30 cellular contexts compared by ENCODE assay signal in the genomic region with DNA sequence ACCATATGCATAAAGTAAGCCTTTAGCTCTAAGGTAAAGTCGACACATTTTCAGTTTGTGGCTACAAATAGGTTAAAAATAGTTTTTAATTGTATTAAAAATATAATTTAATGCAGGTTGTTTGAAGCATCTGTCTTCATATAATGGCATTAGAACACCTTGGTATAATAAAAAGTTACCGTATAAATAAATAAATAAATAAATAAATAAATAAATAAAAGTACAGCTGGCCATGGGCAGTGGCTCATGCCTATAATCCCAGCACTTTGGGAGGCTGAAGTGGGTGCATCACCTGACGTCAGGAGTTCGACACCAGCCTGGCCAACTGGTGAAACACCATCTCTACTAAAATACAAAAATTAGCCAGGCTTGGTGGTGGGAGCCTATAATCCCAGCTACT. TPM values are rescaled to one million over a fixed set of nuclear protein-coding genes. Genes with fewer than 3 reads are reported as not detected.
DNase-seq lines count a peak whose midpoint lies in the region; ATAC-seq, FAIRE-seq and TF ChIP-seq lines count a peak whose summit lies in the region.
"Had no signal": no experiment of that assay in that cellular context is flagged by ENCODE, and none has a peak within 500 bp of the region (broad histone marks: within the 10 kb centered on the region; RNA-seq: fewer than 3 reads in every experiment).

No MANE protein-coding gene starts in this region.

- TF ChIP-seq POLR2A in A549 (IDR thresholded peaks at IDR 0.05; ENCODE audit: low read length) = no peak

- ATAC-seq in A549 = no peak
- no peak for ATAC-seq in HG03442 (IDR thresholded peaks at IDR 0.05; ENCODE audit: unreplicated experiment)
- ATAC-seq: CD8-positive, alpha-beta T cell had no signal

- 90% methylated on average over 4 of the region's 4 CpGs for WGBS in A549 (ENCODE audit: missing lambda C conversion rate)

- H3K4me3 ChIP-seq in A549 (no peak overlapping the region), HEK293 (ENCODE audit: low read depth, low read length) (no peak overlapping the region)
- H3K4me3 ChIP-seq: BLaER1; BLaER1 treated with 17β-estradiol and CSF1 and Interleukin-3, amounts not matched to agents 10 nM and 100 nM had no signal

- FAIRE-seq in A549 (lab: Jason Lieb, UNC) = no peak
- FAIRE-seq: A204.1, D721Med had no signal

- H3K27ac ChIP-seq in A549 = no peak overlapping the region
- H3K27ac ChIP-seq in HEK293 (ENCODE audit: extremely low read depth, low read depth, low read length) = no peak overlapping the region
- H3K27ac ChIP-seq: 22Rv1; BLaER1; BLaER1 treated with 17β-estradiol and CSF1 and Interleukin-3, amounts not matched to agents 10 nM and 100 nM; C4-2B had no signal

- no peak for TF ChIP-seq EP300 in A549 (IDR thresholded peaks at IDR 0.05)

- no peak for TF ChIP-seq RAD21 in A549 (conservative IDR thresholded peaks at IDR 0.05 in 1 of 2, IDR thresholded peaks at IDR 0.05 in 1 of 2)

- H3K4me2 ChIP-seq in A549 = no peak overlapping the region
- H3K4me2 ChIP-seq: BLaER1; BLaER1 treated with 17β-estradiol and CSF1 and Interleukin-3, amounts not matched to agents 10 nM and 100 nM had no signal

- POLR2A ChIA-PET in A549 (lab: Yijun Ruan, JAX) = no interaction called here
- POLR2A ChIA-PET in HEK293 (lab: Yijun Ruan, JAX) = interaction anchor here (0.8 kb wide), 1 partner anchor 16 kb away, joined by 3 read pairs; a partner anchor contains a TSS

- H3K9me3 ChIP-seq in A549 = no peaks in the 10 kb centered on the region
- H3K9me3 ChIP-seq in HEK293 (ENCODE audit: control insufficient read depth, insufficient read depth, low read depth, low read length) = no peaks in the 10 kb centered on the region
- H3K9me3 ChIP-seq: BE2C; BLaER1; BLaER1 treated with 17β-estradiol and CSF1 and Interleukin-3, amounts not matched to agents 10 nM and 100 nM; Caco-2 had no signal

- H3K4me1 ChIP-seq in A549 (no peaks in the 10 kb centered on the region), HEK293 (ENCODE audit: control insufficient read depth, insufficient read depth, low read length) (no peaks in the 10 kb centered on the region)
- H3K4me1 ChIP-seq: BE2C; BLaER1; BLaER1 treated with 17β-estradiol and CSF1 and Interleukin-3, amounts not matched to agents 10 nM and 100 nM; Caco-2 had no signal

- DNase-seq in A549 (ENCODE audit: low read depth in 1 of 2, low spot score in 1 of 2) (no peak), NCI-H82 (lab: John Stamatoyannopoulos, UW) (no peak)
- DNase-seq: 8988T; ACHN; AML-193; BE2C; C1 segment of cervical spinal cord; Caco-2; Calu3; CD4-positive, alpha-beta memory T cell; CD4-positive, alpha-beta T cell; CD4-positive, CD25-positive, alpha-beta regulatory T cell; CD8-positive, alpha-beta memory T cell; CD8-positive, alpha-beta T cell; COR-L47; DMS 273 treated with DMSO at 0.1 percent for 48 hours; DMS153; DMS53; DMS79; DMS79 treated with DMSO at 0.1 percent for 48 hours; DND-41; EL had no signal

- no peak for TF ChIP-seq CTCF in A549 (IDR thresholded peaks at IDR 0.05)
- no peak for TF ChIP-seq CTCF in HEK293 (tag by site-specific recombination; IDR thresholded peaks at IDR 0.05)

- CTCF ChIA-PET in A549 (lab: Yijun Ruan, JAX) (interaction anchor here (1.2 kb wide), 1 partner anchor 31 kb away, joined by 3 read pairs; no protein-coding TSS in a partner anchor), HEK293 (lab: Yijun Ruan, JAX) (interaction anchor here (0.7 kb wide), 1 partner anchor 1043 kb away, joined by 3 read pairs; no protein-coding TSS in a partner anchor)

- peaks cover 14 to 75% of the 10 kb centered on the region in 2 experiments for H3K36me3 ChIP-seq in HEK293 (ENCODE audit: control insufficient read depth in 2 of 2, insufficient read depth in 1 of 2, low read length in 2 of 2)

TF ChIP-seq in A549, 52 proteins besides CTCF, POLR2A, EP300 and RAD21:
- TF ChIP-seq NR3C1 (IDR thresholded peaks at IDR 0.05) = no peak
- no peak for TF ChIP-seq PHF8 (IDR thresholded peaks at IDR 0.05; ENCODE audit: borderline replicate concordance, low read depth)
- TF ChIP-seq CBX8 (IDR thresholded peaks at IDR 0.05) = no peak
- TF ChIP-seq ZC3H11A (IDR thresholded peaks at IDR 0.05) = peak; percentile 81
- TF ChIP-seq JUN (IDR thresholded peaks at IDR 0.05) = no peak
- TF ChIP-seq HOXB5 (CRISPR knock-in tag; IDR thresholded peaks at IDR 0.05) = no peak

TF ChIP-seq in HEK293, 187 proteins besides CTCF, POLR2A, EP300 and RAD21 (continues in another document):
- TF ChIP-seq ZNF324 (tag by site-specific recombination; IDR thresholded peaks at IDR 0.05) (no peak), ZBTB8A (tag by site-specific recombination; IDR thresholded peaks at IDR 0.05) (0 out of 2 replicates have a peak, but pooled peaks have one; percentile 14), PRDM1 (tag by site-specific recombination; IDR thresholded peaks at IDR 0.05) (no peak), ZNF664 (tag by site-specific recombination; IDR thresholded peaks at IDR 0.05) (0 out of 2 replicates have a peak, but pooled peaks have one; percentile 11), ZNF175 (tag by site-specific recombination; IDR thresholded peaks at IDR 0.05) (no peak), ZNF555 (tag by site-specific recombination; conservative IDR thresholded peaks at IDR 0.05) (peak; percentile 39; the same call in 1 of the 2 replicates), ZNF654 (tag by site-specific recombination; IDR thresholded peaks at IDR 0.05; ENCODE audit: low read depth) (peak; percentile 20), ZNF223 (tag by site-specific recombination; IDR thresholded peaks at IDR 0.05) (no peak), ZNF394 (tag by site-specific recombination; IDR thresholded peaks at IDR 0.05; ENCODE audit: borderline replicate concordance) (peak; percentile 71; the same call in 1 of the 2 replicates)
- TF ChIP-seq, protein P1, sequence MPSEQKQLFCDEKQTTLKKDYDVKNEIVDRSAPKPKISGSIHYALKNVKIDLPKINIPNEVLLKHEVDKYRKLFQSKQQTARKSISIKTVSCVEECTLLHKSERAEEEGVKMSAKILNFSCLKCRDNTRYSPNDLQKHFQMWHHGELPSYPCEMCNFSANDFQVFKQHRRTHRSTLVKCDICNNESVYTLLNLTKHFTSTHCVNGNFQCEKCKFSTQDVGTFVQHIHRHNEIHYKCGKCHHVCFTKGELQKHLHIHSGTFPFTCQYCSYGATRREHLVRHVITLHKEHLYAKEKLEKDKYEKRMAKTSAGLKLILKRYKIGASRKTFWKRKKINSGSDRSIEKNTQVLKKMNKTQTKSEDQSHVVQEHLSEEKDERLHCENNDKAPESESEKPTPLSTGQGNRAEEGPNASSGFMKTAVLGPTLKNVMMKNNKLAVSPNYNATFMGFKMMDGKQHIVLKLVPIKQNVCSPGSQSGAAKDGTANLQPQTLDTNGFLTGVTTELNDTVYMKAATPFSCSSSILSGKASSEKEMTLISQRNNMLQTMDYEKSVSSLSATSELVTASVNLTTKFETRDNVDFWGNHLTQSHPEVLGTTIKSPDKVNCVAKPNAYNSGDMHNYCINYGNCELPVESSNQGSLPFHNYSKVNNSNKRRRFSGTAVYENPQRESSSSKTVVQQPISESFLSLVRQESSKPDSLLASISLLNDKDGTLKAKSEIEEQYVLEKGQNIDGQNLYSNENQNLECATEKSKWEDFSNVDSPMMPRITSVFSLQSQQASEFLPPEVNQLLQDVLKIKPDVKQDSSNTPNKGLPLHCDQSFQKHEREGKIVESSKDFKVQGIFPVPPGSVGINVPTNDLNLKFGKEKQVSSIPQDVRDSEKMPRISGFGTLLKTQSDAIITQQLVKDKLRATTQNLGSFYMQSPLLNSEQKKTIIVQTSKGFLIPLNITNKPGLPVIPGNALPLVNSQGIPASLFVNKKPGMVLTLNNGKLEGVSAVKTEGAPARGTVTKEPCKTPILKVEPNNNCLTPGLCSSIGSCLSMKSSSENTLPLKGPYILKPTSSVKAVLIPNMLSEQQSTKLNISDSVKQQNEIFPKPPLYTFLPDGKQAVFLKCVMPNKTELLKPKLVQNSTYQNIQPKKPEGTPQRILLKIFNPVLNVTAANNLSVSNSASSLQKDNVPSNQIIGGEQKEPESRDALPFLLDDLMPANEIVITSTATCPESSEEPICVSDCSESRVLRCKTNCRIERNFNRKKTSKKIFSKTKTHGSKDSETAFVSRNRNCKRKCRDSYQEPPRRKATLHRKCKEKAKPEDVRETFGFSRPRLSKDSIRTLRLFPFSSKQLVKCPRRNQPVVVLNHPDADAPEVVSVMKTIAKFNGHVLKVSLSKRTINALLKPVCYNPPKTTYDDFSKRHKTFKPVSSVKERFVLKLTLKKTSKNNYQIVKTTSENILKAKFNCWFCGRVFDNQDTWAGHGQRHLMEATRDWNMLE (tag by site-specific recombination; conservative IDR thresholded peaks at IDR 0.05; ENCODE audit: low read depth) = peak; percentile 65; the same call in 1 of the 2 replicates
- TF ChIP-seq, protein P2, sequence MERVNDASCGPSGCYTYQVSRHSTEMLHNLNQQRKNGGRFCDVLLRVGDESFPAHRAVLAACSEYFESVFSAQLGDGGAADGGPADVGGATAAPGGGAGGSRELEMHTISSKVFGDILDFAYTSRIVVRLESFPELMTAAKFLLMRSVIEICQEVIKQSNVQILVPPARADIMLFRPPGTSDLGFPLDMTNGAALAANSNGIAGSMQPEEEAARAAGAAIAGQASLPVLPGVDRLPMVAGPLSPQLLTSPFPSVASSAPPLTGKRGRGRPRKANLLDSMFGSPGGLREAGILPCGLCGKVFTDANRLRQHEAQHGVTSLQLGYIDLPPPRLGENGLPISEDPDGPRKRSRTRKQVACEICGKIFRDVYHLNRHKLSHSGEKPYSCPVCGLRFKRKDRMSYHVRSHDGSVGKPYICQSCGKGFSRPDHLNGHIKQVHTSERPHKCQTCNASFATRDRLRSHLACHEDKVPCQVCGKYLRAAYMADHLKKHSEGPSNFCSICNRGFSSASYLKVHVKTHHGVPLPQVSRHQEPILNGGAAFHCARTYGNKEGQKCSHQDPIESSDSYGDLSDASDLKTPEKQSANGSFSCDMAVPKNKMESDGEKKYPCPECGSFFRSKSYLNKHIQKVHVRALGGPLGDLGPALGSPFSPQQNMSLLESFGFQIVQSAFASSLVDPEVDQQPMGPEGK (tag by site-specific recombination; IDR thresholded peaks at IDR 0.05) = no peak

RNA-seq across cellular contexts. Expression of a gene that starts 15.6 kb away (rescaled TPM):
- polyA plus RNA-seq in A549 (2011; rRNA removed) (11.3 and 14.1 TPM in 2 replicates), A549 (2017; fragmentation: RNase III; extraction: RNeasy Plus Mini Kit Qiagen cat#74134 plus additional on column Dnase treatment) (3.9 to 4.5 TPM (median 4.5 TPM) in 3 replicates)
- polyA plus RNA-seq in A549 (2012; cell fraction: cytosol; rRNA removed) = 3.7 and 4.4 TPM in 2 replicates
- 8.6 and 8.7 TPM in 2 replicates for polyA plus RNA-seq in A549 (2012; cell fraction: nucleus; rRNA removed)
- polyA minus RNA-seq in A549 (2011; rRNA and poly(A)+ RNA removed) = 33.6 and 37.7 TPM in 2 replicates

RNA-seq across cellular contexts. Expression of a gene that starts 18.8 kb away (rescaled TPM):
- polyA plus RNA-seq in A549 (2011; rRNA removed) = 10.8 and 12.8 TPM in 2 replicates
- 3.0 and 3.4 TPM in 2 replicates for polyA plus RNA-seq in A549 (2012; cell fraction: cytosol; rRNA removed)
- polyA plus RNA-seq in A549 (2012; cell fraction: nucleus; rRNA removed) = 1.8 and 2.8 TPM in 2 replicates
- polyA plus RNA-seq in A549 (2017; fragmentation: RNase III; extraction: RNeasy Plus Mini Kit Qiagen cat#74134 plus additional on column Dnase treatment) = 6.6 to 8.0 TPM (median 7.2 TPM) in 3 replicates
- polyA minus RNA-seq in A549 (2011; rRNA and poly(A)+ RNA removed) = 25.4 and 31.8 TPM in 2 replicates
